8 cellular contexts compared by ENCODE assay signal in genomic region chr6:26156105-26156849, GRCh38.
A peak's percentile ranks its signal among the peaks of the same experiment; 100 is the strongest.
DNase-seq lines count a peak whose midpoint lies in the region; ATAC-seq, FAIRE-seq and TF ChIP-seq lines count a peak whose summit lies in the region.

No MANE protein-coding gene starts in this region.

- TF ChIP-seq CTCF in A673 (conservative IDR thresholded peaks at IDR 0.05; ENCODE audit: low read depth, low read length) (no peak), keratinocyte (optimal IDR thresholded peaks at IDR 0.05 in 1 of 3, IDR thresholded peaks at IDR 0.05 in 1 of 3, conservative IDR thresholded peaks at IDR 0.05 in 1 of 3; ENCODE audit: extremely low read depth in 1 of 3, insufficient read depth in 2 of 3, low read length in 3 of 3) (no peak)

- H3K9me3 ChIP-seq in A673 (ENCODE audit: low read depth, low read length, poor library complexity, severe bottlenecking) (no peaks in the 10 kb centered on the region), keratinocyte (ENCODE audit: control insufficient read depth, low read depth, low read length) (no peaks in the 10 kb centered on the region)

- dilution Hi-C loops in keratinocyte (cut with MboI; ENCODE audit: extremely low pct_ligation_motif_present, low sequenced_read_pairs) = no loop called here

- peak overlapping the region; percentile 95 for H3K9ac ChIP-seq in keratinocyte (ENCODE audit: control insufficient read depth, extremely low read depth, insufficient read depth, low read length)

- no peaks in the 10 kb centered on the region for H4K20me1 ChIP-seq in keratinocyte (ENCODE audit: control insufficient read depth, extremely low read depth, insufficient read depth, low read length)

- BruUV-seq in A673 (replicated peaks; lab: Mats Ljungman, UMichigan) = TSS peak; percentile 53

- H3K27me3 ChIP-seq in A673 (replicated peaks; ENCODE audit: insufficient read depth, low read depth, low read length, poor library complexity) (no peaks in the 10 kb centered on the region), keratinocyte (ENCODE audit: control insufficient read depth, extremely low read depth, insufficient read depth, low read length) (no peaks in the 10 kb centered on the region)

- H3K9me1 ChIP-seq in keratinocyte (ENCODE audit: control insufficient read depth, extremely low read depth, insufficient read depth, low read length) = no peaks in the 10 kb centered on the region

- H3K36me3 ChIP-seq in A673 (ENCODE audit: insufficient read depth, low read length, poor library complexity, severe bottlenecking) (no peaks in the 10 kb centered on the region), keratinocyte (ENCODE audit: control insufficient read depth in 2 of 2, extremely low read depth in 1 of 2, insufficient read depth in 2 of 2, low read length in 2 of 2) (no peaks in the 10 kb centered on the region)

- POLR2A ChIA-PET in A673 (lab: Charles Lee; ENCODE audit: low non-redundant PET) = interaction anchor here (0.5 to 3.9 kb wide), 11 partner anchors 9 to 977 kb away, joined by 3 to 62 read pairs (median 4); a partner anchor contains a TSS

- H3K27ac ChIP-seq in A673 (ENCODE audit: low read depth, low read length, poor library complexity, severe bottlenecking) = peak overlapping the region; percentile 99
- H3K27ac ChIP-seq in keratinocyte (ENCODE audit: control insufficient read depth, insufficient read depth, low read length) = peak overlapping the region; percentile 96

- H3K4me1 ChIP-seq in A673 (ENCODE audit: insufficient read depth, low read length, poor library complexity, severe bottlenecking) (peaks cover 12% of the 10 kb centered on the region), keratinocyte (ENCODE audit: control insufficient read depth, extremely low read depth, insufficient read depth, low read length) (peaks cover 34% of the 10 kb centered on the region)

- H2AFZ ChIP-seq in keratinocyte (ENCODE audit: control insufficient read depth, low read length) = peak overlapping the region; percentile 88

- H3K4me2 ChIP-seq in keratinocyte (ENCODE audit: control insufficient read depth, extremely low read depth, insufficient read depth, low read depth, low read length) = peak overlapping the region; percentile 98

- peaks cover 8% of the 10 kb centered on the region for H3K79me2 ChIP-seq in keratinocyte (ENCODE audit: control insufficient read depth, insufficient read depth, low read length)

- DNase-seq in A673 (ENCODE audit: low spot score) (peak; percentile 91), NCI-H2227 (lab: John Stamatoyannopoulos, UW; ENCODE audit: unreplicated experiment) (peak; percentile 93), keratinocyte (ENCODE audit: low read depth, low spot score) (no peak)
- DNase-seq in activated CD4-positive, CD25-positive, alpha-beta regulatory T cell (lab: John Stamatoyannopoulos, UW) = peak; percentile 67 to 87 (median 79)
- DNase-seq in central memory CD4-positive, alpha-beta T cell = peak; percentile 83
- DNase-seq in stimulated activated CD4-positive, alpha-beta T cell treated with anti-CD3 and anti-CD28 coated beads, Interleukin-12 subunit alpha, Interleukin-12 subunit beta, amount 100 ng/mL, for 24 hours (ENCODE audit: low read depth in 2 of 2) = peak; percentile 73 to 75

- CTCF ChIA-PET in A673 (lab: Charles Lee) = no interaction called here

- intact Hi-C loops in A673 (cut with micrococcal nuclease; ENCODE audit: unreplicated experiment) = loop anchor here (5.0 kb wide), 1 partner anchor 34 kb away; a partner anchor contains a TSS

- H3K4me3 ChIP-seq in A673 (ENCODE audit: low read depth, low read length, poor library complexity, severe bottlenecking) (peak overlapping the region; percentile 89), keratinocyte (ENCODE audit: control insufficient read depth in 2 of 3, extremely low read depth in 1 of 3, insufficient read depth in 2 of 3, low read depth in 1 of 3, low read length in 3 of 3) (peak overlapping the region; percentile 53 to 90 (median 90))

- no peak for FAIRE-seq in keratinocyte (lab: Jason Lieb, UNC)

- peak; percentile 45 for ATAC-seq in GM18867 (IDR thresholded peaks at IDR 0.05; ENCODE audit: unreplicated experiment)
- peak; percentile 32 for ATAC-seq in HG03103 (IDR thresholded peaks at IDR 0.05; ENCODE audit: low read depth, unreplicated experiment)
